Comparison of ENCODE assay signal across 8 cellular contexts in the genomic region with DNA sequence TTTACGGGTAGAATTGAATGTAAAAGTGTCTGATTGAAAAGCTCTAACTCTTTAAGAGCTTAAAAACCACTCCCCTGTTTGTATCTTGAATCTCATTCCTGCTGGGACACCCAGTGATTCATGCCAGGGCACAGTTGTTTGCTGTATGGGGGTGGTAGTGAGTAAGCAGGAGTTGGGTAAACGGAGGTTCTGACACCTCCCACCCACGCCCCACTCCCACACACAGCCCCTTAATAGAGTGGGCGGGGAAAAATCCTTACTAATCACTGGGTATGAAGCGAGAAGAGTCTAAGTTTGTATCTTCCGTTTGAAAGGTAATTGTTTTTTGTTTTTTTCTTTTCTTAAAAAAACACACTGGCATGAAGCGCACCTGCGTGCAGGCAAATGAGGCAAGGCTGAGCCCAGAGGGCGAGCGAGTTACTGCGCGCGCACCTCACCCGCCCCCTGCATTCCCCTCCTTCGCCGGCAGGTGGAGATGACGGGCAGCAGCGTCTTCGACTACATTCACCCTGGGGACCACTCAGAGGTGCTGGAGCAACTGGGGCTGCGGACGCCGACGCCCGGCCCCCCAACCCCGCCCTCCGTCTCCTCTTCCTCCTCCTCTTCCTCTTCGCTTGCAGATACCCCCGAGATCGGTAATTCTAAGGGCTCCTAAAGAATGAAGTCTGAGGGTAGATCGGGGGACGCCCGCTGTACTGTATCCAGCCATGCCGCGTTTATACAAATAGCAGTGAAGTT. TPM values are rescaled to one million over a fixed set of nuclear protein-coding genes. Genes with fewer than 3 reads are reported as not detected.
DNase-seq lines count a peak whose midpoint lies in the region; ATAC-seq and TF ChIP-seq lines count a peak whose summit lies in the region.

No MANE protein-coding gene starts in this region.

- H3K9me3 Mint-ChIP-seq in activated naive CD8-positive, alpha-beta T cell treated with anti-CD3 and anti-CD28 coated beads, Interleukin-2, amount 50 U/mL, for 24 hours: no peaks in the 10 kb centered on the region
- no peaks in the 10 kb centered on the region for H3K9me3 Mint-ChIP-seq in type B pancreatic cell

- 1 to 2% (median 2%) methylated on average over 34 of the region's 34 CpGs for whole genome bisulfite sequencing in heart left ventricle, 4 donors

- peaks cover 24% of the 10 kb centered on the region for H3K4me1 Mint-ChIP-seq in activated naive CD8-positive, alpha-beta T cell treated with anti-CD3 and anti-CD28 coated beads, Interleukin-2, amount 50 U/mL, for 24 hours
- H3K4me1 Mint-ChIP-seq in type B pancreatic cell (ENCODE audit: unreplicated experiment): peaks cover 13% of the 10 kb centered on the region

- no peaks in the 10 kb centered on the region for H3K27me3 ChIP-seq in SU-DHL-6 (ENCODE audit: low read length)
- H3K27me3 ChIP-seq in heart left ventricle: peaks cover 0 to 19% (median 0%) of the 10 kb centered on the region in 9 donors

- H3K36me3 Mint-ChIP-seq in activated naive CD8-positive, alpha-beta T cell treated with anti-CD3 and anti-CD28 coated beads, Interleukin-2, amount 50 U/mL, for 24 hours (ENCODE audit: low read depth): peaks cover 3% of the 10 kb centered on the region
- no peaks in the 10 kb centered on the region for H3K36me3 Mint-ChIP-seq in type B pancreatic cell

- H3K4me1 ChIP-seq in heart left ventricle: peaks cover 0 to 17% (median 9%) of the 10 kb centered on the region in 12 donors

- no peaks in the 10 kb centered on the region for H4K20me1 ChIP-seq in SU-DHL-6 (ENCODE audit: low read depth, low read length)

- TF ChIP-seq POLR2A in heart left ventricle (IDR thresholded peaks at IDR 0.05): no peak

- H3K9ac ChIP-seq in SU-DHL-6 (ENCODE audit: low read length): peak overlapping the region; percentile 64

- TF ChIP-seq CTCF in SU-DHL-6 (IDR thresholded peaks at IDR 0.05; ENCODE audit: insufficient read depth, low read length, poor library complexity, severe bottlenecking) (peak; percentile 74), heart left ventricle (IDR thresholded peaks at IDR 0.05) (peak; percentile 94 to 99 (median 97)), type B pancreatic cell (conservative IDR thresholded peaks at IDR 0.05) (peak; percentile 96)

- no peaks in the 10 kb centered on the region for H3K79me2 ChIP-seq in SU-DHL-6 (ENCODE audit: insufficient read depth, low read length)

- peak overlapping the region; percentile 96 for H2AFZ ChIP-seq in SU-DHL-6 (ENCODE audit: low read depth, low read length, severe bottlenecking)

- H3F3A ChIP-seq in SU-DHL-6 (ENCODE audit: insufficient read depth): 0 out of 2 replicates have a peak, but pooled peaks cover 5% of the 10 kb centered on the region

- peak overlapping the region; percentile 59 for H3K4me3 ChIP-seq in SU-DHL-6 (ENCODE audit: insufficient read depth, low read length, poor library complexity, severe bottlenecking)
- peak overlapping the region in 11 of 12 donors; percentile 8 to 60 (median 49) for H3K4me3 ChIP-seq in heart left ventricle

- DNase-seq in GM04503 (ENCODE audit: low read depth) (peak; percentile 29), NCI-H1417 (lab: John Stamatoyannopoulos, UW) (peak; percentile 89 to 93 (median 92)), heart left ventricle (peak; percentile 78 to 92 (median 82)), posterior cingulate gyrus (peak; percentile 78 to 98 (median 90)), type B pancreatic cell (ENCODE audit: extremely low spot score, unreplicated experiment) (peak; percentile 93)
- peak; percentile 98 for DNase-seq in activated naive CD8-positive, alpha-beta T cell treated with anti-CD3 and anti-CD28 coated beads, Interleukin-2, amount 50 U/mL, for 24 hours

- peak overlapping the region; percentile 64 for H3K27ac ChIP-seq in SU-DHL-6 (ENCODE audit: low read depth, low read length)
- peak overlapping the region in 1 of 12 donors; percentile 49 for H3K27ac ChIP-seq in heart left ventricle

- H3K36me3 ChIP-seq in SU-DHL-6 (ENCODE audit: low read length) (no peaks in the 10 kb centered on the region), heart left ventricle (no peaks in the 10 kb centered on the region)

- peak overlapping the region; percentile 84 for H3K4me3 Mint-ChIP-seq in activated naive CD8-positive, alpha-beta T cell treated with anti-CD3 and anti-CD28 coated beads, Interleukin-2, amount 50 U/mL, for 24 hours
- H3K4me3 Mint-ChIP-seq in type B pancreatic cell: peak overlapping the region; percentile 90

- H3K9me3 ChIP-seq in SU-DHL-6 (ENCODE audit: insufficient read depth, low read length): no peaks in the 10 kb centered on the region
- no peaks in the 10 kb centered on the region for H3K9me3 ChIP-seq in heart left ventricle

- peak overlapping the region; percentile 97 for H3K4me2 ChIP-seq in SU-DHL-6 (ENCODE audit: low read depth, low read length, poor library complexity, severe bottlenecking)

- H3K27ac Mint-ChIP-seq in activated naive CD8-positive, alpha-beta T cell treated with anti-CD3 and anti-CD28 coated beads, Interleukin-2, amount 50 U/mL, for 24 hours: peak overlapping the region; percentile 88
- H3K27ac Mint-ChIP-seq in type B pancreatic cell: peak overlapping the region; percentile 81

- H3K27me3 Mint-ChIP-seq in activated naive CD8-positive, alpha-beta T cell treated with anti-CD3 and anti-CD28 coated beads, Interleukin-2, amount 50 U/mL, for 24 hours: peaks cover 16% of the 10 kb centered on the region
- peaks cover 14% of the 10 kb centered on the region for H3K27me3 Mint-ChIP-seq in type B pancreatic cell

- intact Hi-C loops in heart left ventricle (cut with DNase I): loop anchor here in 9 of 10 donors (1.0 to 10.0 kb wide), 6 partner anchors 87 to 281 kb away; no protein-coding TSS in a partner anchor
- intact Hi-C loops in posterior cingulate gyrus (cut with DNase I): loop anchor here (1.0 kb wide), 1 partner anchor 90 kb away; no protein-coding TSS in a partner anchor

- H3K9me2 ChIP-seq in SU-DHL-6 (replicated peaks; ENCODE audit: insufficient read depth, low read length): no peaks in the 10 kb centered on the region

- ATAC-seq in HG02571 (IDR thresholded peaks at IDR 0.05; ENCODE audit: unreplicated experiment) (peak; percentile 87), heart left ventricle (peak; percentile 88 to 94 (median 92))
- ATAC-seq in activated naive CD8-positive, alpha-beta T cell treated with anti-CD3 and anti-CD28 coated beads, Interleukin-2, amount 50 U/mL, for 24 hours: peak; percentile 93

RNA-seq across cellular contexts. Expression of a gene that starts 12.8 kb away (rescaled TPM):
- total RNA-seq in heart left ventricle: 10 to 100 TPM; 21.7 to 58.0 (median 24.5) TPM
- polyA plus RNA-seq in heart left ventricle: 10 to 100 TPM; 10.5 to 21.7 TPM
- 28.4 and 37.3 TPM in 2 replicates for total RNA-seq in type B pancreatic cell (ENCODE audit: low replicate concordance)

RNA-seq across cellular contexts. Expression of a gene that starts 16.0 kb away (rescaled TPM):
- total RNA-seq in heart left ventricle (1 to 10 TPM in 2 of 9 donors, under 1 TPM in 6, not detected in 1; 0.16 to 1.3 (median 0.53) TPM), type B pancreatic cell (ENCODE audit: low replicate concordance) (3.6 and 6.6 TPM in 2 replicates)
- 1 to 10 TPM; 1.2 to 1.3 TPM for polyA plus RNA-seq in heart left ventricle

Comparison
In these comparisons a context has a peak if more than half of its experiments do, and no peak if none do; other contexts are left out.
1. DNase-seq: peak in every context shown above with its lines; median percentile 98 in activated naive CD8-positive, alpha-beta T cell treated with anti-CD3 and anti-CD28 coated beads, Interleukin-2, amount 50 U/mL, for 24 hours; 93 in type B pancreatic cell; 92 in NCI-H1417; 90 in posterior cingulate gyrus; 82 in heart left ventricle; 29 in GM04503.